In the genomic region with DNA sequence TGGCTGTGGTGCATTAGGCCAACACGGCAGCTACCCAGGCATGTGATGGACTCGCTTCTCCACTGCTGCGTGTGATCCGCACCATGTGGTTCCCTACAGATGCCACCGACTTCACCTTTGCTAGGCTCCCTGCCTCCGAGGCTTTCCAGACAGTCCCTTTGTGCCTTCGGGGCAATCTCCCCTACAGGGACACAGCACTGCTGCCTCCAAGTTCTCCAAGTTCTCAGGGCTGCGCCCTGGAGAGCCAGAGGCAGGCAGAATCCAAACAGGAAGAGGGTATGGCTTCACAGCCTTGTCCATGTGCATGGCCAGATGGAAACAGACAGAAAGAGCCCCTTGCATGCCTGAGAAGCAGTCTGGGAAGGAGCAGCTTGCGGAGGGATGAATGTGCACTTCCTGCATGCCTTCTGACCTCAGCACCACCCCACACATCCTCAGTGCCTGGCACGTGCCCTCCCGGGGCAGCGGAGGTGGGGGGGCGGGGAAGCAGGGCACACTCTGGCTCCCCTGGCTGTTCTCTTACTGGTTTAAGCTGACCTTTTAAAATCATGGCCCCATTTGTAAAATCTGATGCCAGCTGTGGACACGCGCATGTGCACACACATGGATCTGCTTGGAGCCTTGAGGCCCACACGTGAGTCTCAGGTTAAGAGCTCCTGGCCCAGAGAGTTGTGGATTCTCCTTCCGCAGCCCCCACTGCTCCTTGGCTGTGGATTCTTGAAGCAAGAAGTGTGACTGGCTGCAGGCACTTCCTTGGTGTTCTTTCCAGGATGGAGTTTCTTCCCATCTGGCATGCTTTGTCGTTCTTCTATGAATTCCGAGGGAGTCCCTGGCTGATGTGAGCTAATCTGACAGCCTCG, we compare ENCODE assay signal across 10 cellular contexts. TPM values are rescaled to one million over a fixed set of nuclear protein-coding genes. Genes with fewer than 3 reads are reported as not detected.
DNase-seq lines count a peak whose midpoint lies in the region; ATAC-seq and TF ChIP-seq lines count a peak whose summit lies in the region.
"Had no signal": no experiment of that assay in that cellular context is flagged by ENCODE, and none has a peak within 500 bp of the region (broad histone marks: within the 10 kb centered on the region; RNA-seq: fewer than 3 reads in every experiment).

No MANE protein-coding gene starts in this region.

- no peak for TF ChIP-seq CTCF in HEK293 (tag by site-specific recombination; IDR thresholded peaks at IDR 0.05)

- no peak overlapping the region for H2BK5ac ChIP-seq in mesenchymal stem cell (ENCODE audit: low read depth, low read length, poor library complexity, severe bottlenecking)

- no peak overlapping the region for H3K27ac Mint-ChIP-seq in natural killer cell treated with Interleukin-12 subunit alpha and Interleukin-12 subunit beta and Interleukin-15 and Interleukin-18, amount 100 ng/mL, for 72 hours

- no peak overlapping the region for H3K23ac ChIP-seq in mesenchymal stem cell (ENCODE audit: low read length in 2 of 2)

- peak overlapping the region; percentile 94 for H4K8ac ChIP-seq in mesenchymal stem cell (ENCODE audit: low read length)

- H3K14ac ChIP-seq in mesenchymal stem cell (ENCODE audit: low read length in 2 of 2), result peak overlapping the region in 1 of 2 experiments; percentile 63

- no peaks in the 10 kb centered on the region for H3K27me3 Mint-ChIP-seq in natural killer cell treated with Interleukin-12 subunit alpha and Interleukin-12 subunit beta and Interleukin-15 and Interleukin-18, amount 100 ng/mL, for 72 hours
- H3K27me3 Mint-ChIP-seq: IgD-negative memory B cell had no signal

- no peak overlapping the region for H3K4me3 Mint-ChIP-seq in natural killer cell treated with Interleukin-12 subunit alpha and Interleukin-12 subunit beta and Interleukin-15 and Interleukin-18, amount 100 ng/mL, for 72 hours
- H3K4me3 Mint-ChIP-seq: IgD-negative memory B cell had no signal

- H3K4me2 ChIP-seq in mesenchymal stem cell (ENCODE audit: low read length, poor library complexity, severe bottlenecking), result no peak overlapping the region

- WGBS in mesenchymal stem cell, result 65% methylated on average over 20 of the region's 20 CpGs

- no peaks in the 10 kb centered on the region for H3K27me3 ChIP-seq in mesenchymal stem cell (ENCODE audit: control insufficient read depth in 1 of 2, insufficient read depth in 1 of 2, low read length in 2 of 2)

- peak overlapping the region; percentile 89 to 98 for H2BK12ac ChIP-seq in mesenchymal stem cell (ENCODE audit: low read length in 2 of 2)

- peak overlapping the region; percentile 93 to 94 for H3K18ac ChIP-seq in mesenchymal stem cell (ENCODE audit: low read depth in 1 of 2, low read length in 2 of 2)

- CTCF ChIA-PET in HEK293 (lab: Yijun Ruan, JAX), result no interaction called here

- DNase-seq in AG08395 (ENCODE audit: low spot score), result peak; percentile 74
- DNase-seq in amniotic epithelial cell (ENCODE audit: low read depth), result peak; percentile 92
- peak; percentile 88 for DNase-seq in mesenchymal stem cell
- DNase-seq in NCI-H2227 (lab: John Stamatoyannopoulos, UW; ENCODE audit: unreplicated experiment), result no peak
- no peak for DNase-seq in natural killer cell treated with Interleukin-12 subunit alpha and Interleukin-12 subunit beta and Interleukin-15 and Interleukin-18, amount 100 ng/mL, for 72 hours (ENCODE audit: low spot score)
- no peak for DNase-seq in stimulated activated naive CD4-positive, alpha-beta T cell treated with Interleukin-2 at 50 U/mL for 16 hours (lab: John Stamatoyannopoulos, UW)
- DNase-seq: GOT3 had no signal

- H2AFZ ChIP-seq in mesenchymal stem cell (ENCODE audit: low read depth, low read length), result peak overlapping the region; percentile 2

- peak overlapping the region; percentile 48 for H2AK5ac ChIP-seq in mesenchymal stem cell (ENCODE audit: low read length, severe bottlenecking)

- POLR2A ChIA-PET in HEK293 (lab: Yijun Ruan, JAX), result interaction anchor here (0.6 kb wide), 1 partner anchor 166 kb away, joined by 5 read pairs; no protein-coding TSS in a partner anchor

- peak overlapping the region; percentile 66 for H2BK15ac ChIP-seq in mesenchymal stem cell (ENCODE audit: low read depth, poor library complexity, severe bottlenecking)

- no peak for ATAC-seq in natural killer cell treated with Interleukin-12 subunit alpha and Interleukin-12 subunit beta and Interleukin-15 and Interleukin-18, amount 100 ng/mL, for 72 hours
- ATAC-seq in HG02759 (IDR thresholded peaks at IDR 0.05; ENCODE audit: unreplicated experiment), result no peak

- H4K91ac ChIP-seq in mesenchymal stem cell (ENCODE audit: low read length), result peak overlapping the region; percentile 98

- H3K4me3 ChIP-seq in HEK293 (ENCODE audit: low read depth, low read length) (no peak overlapping the region), mesenchymal stem cell (ENCODE audit: insufficient read depth in 1 of 2, low read depth in 1 of 2, low read length in 2 of 2) (no peak overlapping the region)

- peaks cover 0 to 31% of the 10 kb centered on the region in 2 experiments; a peak in 1 of 3 replicates for H3K36me3 ChIP-seq in HEK293 (ENCODE audit: control insufficient read depth in 2 of 2, insufficient read depth in 1 of 2, low read length in 2 of 2)
- H3K36me3 ChIP-seq in mesenchymal stem cell (ENCODE audit: control insufficient read depth in 1 of 2, insufficient read depth in 2 of 2, low read depth in 1 of 2, low read length in 2 of 2), result peaks cover 28 to 46% of the 10 kb centered on the region in 2 experiments

- H3K9me3 Mint-ChIP-seq in natural killer cell treated with Interleukin-12 subunit alpha and Interleukin-12 subunit beta and Interleukin-15 and Interleukin-18, amount 100 ng/mL, for 72 hours, result no peaks in the 10 kb centered on the region

- peak overlapping the region; percentile 84 for H2BK120ac ChIP-seq in mesenchymal stem cell (ENCODE audit: low read depth, low read length)

- H3K4me1 Mint-ChIP-seq in natural killer cell treated with Interleukin-12 subunit alpha and Interleukin-12 subunit beta and Interleukin-15 and Interleukin-18, amount 100 ng/mL, for 72 hours (ENCODE audit: low read depth in 2 of 2), result peaks cover 11 to 19% of the 10 kb centered on the region in 2 donors

- peaks cover 5% of the 10 kb centered on the region for H3K36me3 Mint-ChIP-seq in natural killer cell treated with Interleukin-12 subunit alpha and Interleukin-12 subunit beta and Interleukin-15 and Interleukin-18, amount 100 ng/mL, for 72 hours

- H3K27ac ChIP-seq in HEK293 (ENCODE audit: extremely low read depth, low read depth, low read length), result no peak overlapping the region
- peak overlapping the region; percentile 66 for H3K27ac ChIP-seq in mesenchymal stem cell (ENCODE audit: low read length, poor library complexity, severe bottlenecking)

- peak overlapping the region; percentile 86 to 88 for H3K4ac ChIP-seq in mesenchymal stem cell (ENCODE audit: low read depth in 1 of 2, low read length in 2 of 2)

- H3K4me1 ChIP-seq in HEK293 (ENCODE audit: control insufficient read depth, insufficient read depth, low read length) (peaks cover 5% of the 10 kb centered on the region; the same call in 1 of the 2 replicates), mesenchymal stem cell (ENCODE audit: control insufficient read depth, insufficient read depth, low read depth, low read length) (peaks cover 62% of the 10 kb centered on the region)

- H3K79me1 ChIP-seq in mesenchymal stem cell (replicated peaks; ENCODE audit: low read length, poor library complexity, severe bottlenecking), result peaks cover 15% of the 10 kb centered on the region

- H3K9me3 ChIP-seq in HEK293 (ENCODE audit: control insufficient read depth, insufficient read depth, low read depth, low read length), result no peaks in the 10 kb centered on the region
- no peaks in the 10 kb centered on the region for H3K9me3 ChIP-seq in mesenchymal stem cell (ENCODE audit: control insufficient read depth, low read length)

- peak overlapping the region; percentile 9 for H3K9ac ChIP-seq in mesenchymal stem cell (ENCODE audit: low read length)

TF ChIP-seq in HEK293, 187 proteins besides CTCF, POLR2A, EP300 and RAD21:
- TF ChIP-seq ZNF600 (tag by site-specific recombination; IDR thresholded peaks at IDR 0.05) (peak; percentile 51; the same call in 1 of the 2 replicates), HOXD13 (CRISPR knock-in tag; IDR thresholded peaks at IDR 0.05; ENCODE audit: borderline replicate concordance) (no peak), ZNF121 (tag by site-specific recombination; IDR thresholded peaks at IDR 0.05) (no peak), ZNF548 (tag by site-specific recombination; IDR thresholded peaks at IDR 0.05) (no peak), ZNF433 (tag by site-specific recombination; IDR thresholded peaks at IDR 0.05; ENCODE audit: low read depth) (no peak), ZIC2 (tag by site-specific recombination; IDR thresholded peaks at IDR 0.05) (peak; percentile 22; the same call in 1 of the 2 replicates), SP3 (tag by site-specific recombination; IDR thresholded peaks at IDR 0.05) (no peak)
- TF ChIP-seq, protein P1, sequence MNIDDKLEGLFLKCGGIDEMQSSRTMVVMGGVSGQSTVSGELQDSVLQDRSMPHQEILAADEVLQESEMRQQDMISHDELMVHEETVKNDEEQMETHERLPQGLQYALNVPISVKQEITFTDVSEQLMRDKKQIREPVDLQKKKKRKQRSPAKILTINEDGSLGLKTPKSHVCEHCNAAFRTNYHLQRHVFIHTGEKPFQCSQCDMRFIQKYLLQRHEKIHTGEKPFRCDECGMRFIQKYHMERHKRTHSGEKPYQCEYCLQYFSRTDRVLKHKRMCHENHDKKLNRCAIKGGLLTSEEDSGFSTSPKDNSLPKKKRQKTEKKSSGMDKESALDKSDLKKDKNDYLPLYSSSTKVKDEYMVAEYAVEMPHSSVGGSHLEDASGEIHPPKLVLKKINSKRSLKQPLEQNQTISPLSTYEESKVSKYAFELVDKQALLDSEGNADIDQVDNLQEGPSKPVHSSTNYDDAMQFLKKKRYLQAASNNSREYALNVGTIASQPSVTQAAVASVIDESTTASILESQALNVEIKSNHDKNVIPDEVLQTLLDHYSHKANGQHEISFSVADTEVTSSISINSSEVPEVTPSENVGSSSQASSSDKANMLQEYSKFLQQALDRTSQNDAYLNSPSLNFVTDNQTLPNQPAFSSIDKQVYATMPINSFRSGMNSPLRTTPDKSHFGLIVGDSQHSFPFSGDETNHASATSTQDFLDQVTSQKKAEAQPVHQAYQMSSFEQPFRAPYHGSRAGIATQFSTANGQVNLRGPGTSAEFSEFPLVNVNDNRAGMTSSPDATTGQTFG (tag by site-specific recombination; IDR thresholded peaks at IDR 0.05; ENCODE audit: borderline replicate concordance), result no peak
TF ChIP-seq in HEK293: peak in this region for 2.

RNA-seq across cellular contexts. Expression of a gene that starts 55.3 kb away (rescaled TPM):
- polyA plus RNA-seq in mesenchymal stem cell (2013, experiment 1 of 2), result 105 TPM
- polyA plus RNA-seq in mesenchymal stem cell (2013, experiment 2 of 2), result 103 TPM
- total RNA-seq in natural killer cell treated with Interleukin-12 subunit alpha and Interleukin-12 subunit beta and Interleukin-15 and Interleukin-18, amount 100 ng/mL, for 72 hours, result 1 to 10 TPM in 1 of 2 donors, under 1 TPM in 1; 0.70 to 1.5 TPM

RNA-seq across cellular contexts. Expression of a gene that starts 59.8 kb away (rescaled TPM):
- polyA plus RNA-seq in mesenchymal stem cell (2013, experiment 1 of 2), result 29.9 TPM
- 29.1 TPM for polyA plus RNA-seq in mesenchymal stem cell (2013, experiment 2 of 2)
- 10 to 100 TPM; 33.6 to 50.9 TPM for total RNA-seq in natural killer cell treated with Interleukin-12 subunit alpha and Interleukin-12 subunit beta and Interleukin-15 and Interleukin-18, amount 100 ng/mL, for 72 hours

Comparison
In these comparisons a context has a peak if more than half of its experiments do, and no peak if none do; other contexts are left out.
1. DNase-seq: peak in AG08395 (single experiment), amniotic epithelial cell (single experiment) and mesenchymal stem cell (single experiment); none in NCI-H2227 (single experiment), natural killer cell treated with Interleukin-12 subunit alpha and Interleukin-12 subunit beta and Interleukin-15 and Interleukin-18, amount 100 ng/mL, for 72 hours (single experiment) and stimulated activated naive CD4-positive, alpha-beta T cell treated with Interleukin-2 at 50 U/mL for 16 hours (single experiment).